In the genomic region with DNA sequence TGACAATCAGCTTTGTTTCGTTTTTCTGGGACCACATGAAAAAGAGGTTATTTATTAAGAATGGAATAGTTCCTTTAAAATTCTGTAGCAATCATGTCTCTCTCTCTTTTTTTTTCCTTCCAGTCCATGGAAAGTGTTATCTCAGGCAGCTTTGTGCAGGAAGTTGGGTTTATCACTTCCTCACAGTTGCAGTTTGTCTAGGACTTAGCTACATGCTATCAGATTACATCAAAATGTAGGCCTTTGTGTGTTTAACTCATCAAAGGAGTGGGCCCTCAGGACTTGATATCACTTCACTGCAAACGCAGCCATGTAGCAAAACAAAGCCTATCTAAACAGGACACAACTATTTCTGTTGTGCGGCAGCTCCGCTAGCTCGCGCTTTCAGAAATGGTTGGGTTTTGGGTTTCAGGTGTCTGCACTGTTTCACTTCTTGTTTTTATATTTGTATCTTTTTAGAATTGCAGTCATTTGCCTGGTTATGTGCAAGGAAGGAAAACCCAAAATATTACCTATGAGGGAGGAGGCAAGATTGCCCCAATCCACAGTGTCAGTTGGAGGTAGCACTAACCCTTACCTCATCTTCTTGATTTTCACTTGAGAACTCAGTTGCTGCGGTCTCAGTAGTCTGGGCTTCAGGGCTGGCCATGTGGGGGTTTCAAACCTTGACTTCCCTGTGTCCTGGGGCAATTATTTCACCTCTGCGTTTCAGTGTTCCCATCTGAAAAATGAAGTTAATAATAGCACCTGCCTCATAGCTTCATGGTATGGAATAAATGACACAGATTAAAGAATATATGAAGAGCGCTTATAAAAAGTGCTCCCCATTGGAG, we compare ENCODE assay signal across 8 cellular contexts.
DNase-seq lines count a peak whose midpoint lies in the region; ATAC-seq and TF ChIP-seq lines count a peak whose summit lies in the region.

No MANE protein-coding gene starts in this region.

- no peak overlapping the region for H3K27ac Mint-ChIP-seq in activated naive CD4-positive, alpha-beta T cell treated with anti-CD3 and anti-CD28 coated beads for 36 hours

- H3K4me1 Mint-ChIP-seq in activated naive CD4-positive, alpha-beta T cell treated with anti-CD3 and anti-CD28 coated beads for 36 hours (ENCODE audit: low read depth) = peaks cover 10% of the 10 kb centered on the region

- H3K36me3 Mint-ChIP-seq in activated naive CD4-positive, alpha-beta T cell treated with anti-CD3 and anti-CD28 coated beads for 36 hours (ENCODE audit: low read depth) = no peaks in the 10 kb centered on the region

- H3K4me3 ChIP-seq in left ventricle myocardium inferior = peak overlapping the region; percentile 32
- no peak overlapping the region for H3K4me3 ChIP-seq in tibial nerve

- peak; percentile 4 for DNase-seq in stimulated activated CD4-positive, alpha-beta T cell treated with anti-CD3 and anti-CD28 coated beads, Interleukin-15, amount 100 ng/mL, for 24 hours
- DNase-seq in stimulated activated CD4-positive, alpha-beta T cell treated with anti-CD3 and anti-CD28 coated beads, Interleukin-12 subunit alpha, Interleukin-12 subunit beta, amount 100 ng/mL, for 4 hours = no peak
- DNase-seq in NOMO-1 treated with DMSO at 0.1 percent for 48 hours (lab: John Stamatoyannopoulos, UW; ENCODE audit: unreplicated experiment) = peak; percentile 81
- no peak for DNase-seq in left ventricle myocardium inferior
- DNase-seq in tibial nerve (ENCODE audit: low spot score in 2 of 2) = no peak
- DNase-seq in activated naive CD4-positive, alpha-beta T cell treated with anti-CD3 and anti-CD28 coated beads for 36 hours = no peak
- no peak for DNase-seq in effector CD8-positive, alpha-beta T cell (lab: John Stamatoyannopoulos, UW)

- no peak overlapping the region for H3K4me3 Mint-ChIP-seq in activated naive CD4-positive, alpha-beta T cell treated with anti-CD3 and anti-CD28 coated beads for 36 hours

- H3K9me3 Mint-ChIP-seq in activated naive CD4-positive, alpha-beta T cell treated with anti-CD3 and anti-CD28 coated beads for 36 hours = no peaks in the 10 kb centered on the region

- H3K27me3 ChIP-seq in left ventricle myocardium inferior (ENCODE audit: low read depth) = no peaks in the 10 kb centered on the region
- H3K27me3 ChIP-seq in tibial nerve = no peaks in the 10 kb centered on the region

- H3K36me3 ChIP-seq in left ventricle myocardium inferior = no peaks in the 10 kb centered on the region
- no peaks in the 10 kb centered on the region for H3K36me3 ChIP-seq in tibial nerve

- CTCF ChIA-PET in activated naive CD4-positive, alpha-beta T cell treated with anti-CD3 and anti-CD28 coated beads for 36 hours (lab: Charles Lee) = no interaction called here

- no peak for TF ChIP-seq CTCF in left ventricle myocardium inferior (IDR thresholded peaks at IDR 0.05; ENCODE audit: borderline replicate concordance)
- TF ChIP-seq CTCF in tibial nerve (IDR thresholded peaks at IDR 0.05) = no peak

- no peak for TF ChIP-seq POLR2A in tibial nerve (IDR thresholded peaks at IDR 0.05)

- H3K9me3 ChIP-seq in left ventricle myocardium inferior (replicated peaks) = no peaks in the 10 kb centered on the region
- H3K9me3 ChIP-seq in tibial nerve = no peaks in the 10 kb centered on the region

- intact Hi-C loops in left ventricle myocardium inferior (cut with micrococcal nuclease) = loop anchor here (2.0 kb wide), 1 partner anchor 166 kb away; no protein-coding TSS in a partner anchor
- intact Hi-C loops in activated naive CD4-positive, alpha-beta T cell treated with anti-CD3 and anti-CD28 coated beads for 36 hours (cut with micrococcal nuclease) = no loop called here

- peak in 1 of 2 donors; percentile 62 for TF ChIP-seq EP300 in tibial nerve (IDR thresholded peaks at IDR 0.05)

- peak; percentile 76 for ATAC-seq in HG02973 (IDR thresholded peaks at IDR 0.05; ENCODE audit: unreplicated experiment)

- WGBS in tibial nerve, 2 donors = 62 to 71% methylated on average over 9 of the region's 9 CpGs

- H3K4me1 ChIP-seq in left ventricle myocardium inferior (peaks cover 27% of the 10 kb centered on the region), tibial nerve (peaks cover 0 to 19% (median 14%) of the 10 kb centered on the region in 4 donors)

- no peaks in the 10 kb centered on the region for H3K27me3 Mint-ChIP-seq in activated naive CD4-positive, alpha-beta T cell treated with anti-CD3 and anti-CD28 coated beads for 36 hours (ENCODE audit: low read depth)

- H3K27ac ChIP-seq in left ventricle myocardium inferior (replicated peaks) (peak overlapping the region; percentile 81), tibial nerve (peak overlapping the region in 3 of 4 donors; percentile 34 to 62 (median 56))

Comparison
In these comparisons a context has a peak if more than half of its experiments do, and no peak if none do; other contexts are left out.
1. DNase-seq: peak in stimulated activated CD4-positive, alpha-beta T cell treated with anti-CD3 and anti-CD28 coated beads, Interleukin-15, amount 100 ng/mL, for 24 hours (single experiment) and NOMO-1 treated with DMSO at 0.1 percent for 48 hours (single experiment); none in stimulated activated CD4-positive, alpha-beta T cell treated with anti-CD3 and anti-CD28 coated beads, Interleukin-12 subunit alpha, Interleukin-12 subunit beta, amount 100 ng/mL, for 4 hours (single experiment), left ventricle myocardium inferior (single experiment), tibial nerve (0 of 2), activated naive CD4-positive, alpha-beta T cell treated with anti-CD3 and anti-CD28 coated beads for 36 hours (single experiment) and effector CD8-positive, alpha-beta T cell (single experiment).